26 cellular contexts compared by ENCODE assay signal in genomic region chr9:29691145-29691544, GRCh38.
"Had no signal": no experiment of that assay in that cellular context is flagged by ENCODE, and none has a peak within 500 bp of the region (broad histone marks: within the 10 kb centered on the region; RNA-seq: fewer than 3 reads in every experiment).

No MANE protein-coding gene starts in this region.

- H3K27me3 Mint-ChIP-seq: activated CD4-positive, alpha-beta memory T cell treated with anti-CD3 and anti-CD28 coated beads for 36 hours; activated CD4-positive, alpha-beta T cell treated with anti-CD3 and anti-CD28 coated beads for 36 hours; activated CD4-positive, alpha-beta T cell treated with anti-CD3 and anti-CD28 coated beads, Interleukin-2, amount 10 ng/mL, durations not matched to agents 24 days and 14 days; activated CD8-positive, alpha-beta memory T cell treated with anti-CD3 and anti-CD28 coated beads, Interleukin-2, amount 10 ng/mL, durations not matched to agents 7 days and 5 days; activated naive CD8-positive, alpha-beta T cell; activated T-cell treated with anti-CD3 and anti-CD28 coated beads, Interleukin-2, amount 50 U/mL, for 24 hours had no signal

- H3K27me3 ChIP-seq: foreskin keratinocyte, gastrocnemius medialis, heart left ventricle had no signal

- H3K4me1 ChIP-seq: foreskin keratinocyte, gastrocnemius medialis, heart left ventricle had no signal

- H3K4me3 ChIP-seq: gastrocnemius medialis, heart left ventricle had no signal

- H3K36me3 ChIP-seq: gastrocnemius medialis, heart left ventricle had no signal

- ATAC-seq: activated CD4-positive, alpha-beta T cell treated with anti-CD3 and anti-CD28 coated beads for 36 hours; activated CD8-positive, alpha-beta memory T cell treated with anti-CD3 and anti-CD28 coated beads, Interleukin-2, amount 10 ng/mL, durations not matched to agents 7 days and 5 days; activated CD8-positive, alpha-beta T cell treated with anti-CD3 and anti-CD28 coated beads, Interleukin-2, amount 10 ng/mL, durations not matched to agents 7 days and 5 days; activated T-cell treated with anti-CD3 and anti-CD28 coated beads, Interleukin-2, amount 50 U/mL, for 72 hours; gastrocnemius medialis; heart left ventricle had no signal

- H3K4me3 Mint-ChIP-seq: activated CD4-positive, alpha-beta memory T cell treated with anti-CD3 and anti-CD28 coated beads for 36 hours; activated CD4-positive, alpha-beta T cell treated with anti-CD3 and anti-CD28 coated beads for 36 hours; activated CD4-positive, alpha-beta T cell treated with anti-CD3 and anti-CD28 coated beads, Interleukin-2, amount 10 ng/mL, durations not matched to agents 24 days and 14 days; activated CD8-positive, alpha-beta memory T cell treated with anti-CD3 and anti-CD28 coated beads, Interleukin-2, amount 10 ng/mL, durations not matched to agents 7 days and 5 days; activated CD8-positive, alpha-beta T cell treated with anti-CD3 and anti-CD28 coated beads, Interleukin-2, amount 10 ng/mL, durations not matched to agents 7 days and 5 days; activated naive CD8-positive, alpha-beta T cell; activated T-cell treated with anti-CD3 and anti-CD28 coated beads, Interleukin-2, amount 50 U/mL, for 24 hours; activated T-cell treated with anti-CD3 and anti-CD28 coated beads, Interleukin-2, amount 50 U/mL, for 72 hours had no signal

- DNase-seq: activated CD4-positive, alpha-beta memory T cell treated with anti-CD3 and anti-CD28 coated beads for 36 hours; activated CD4-positive, alpha-beta T cell treated with anti-CD3 and anti-CD28 coated beads for 36 hours; activated CD4-positive, alpha-beta T cell treated with anti-CD3 and anti-CD28 coated beads, Interleukin-2, amount 10 ng/mL, durations not matched to agents 24 days and 14 days; activated CD4-positive, CD25-positive, alpha-beta regulatory T cell; activated CD4-positive, CD25-positive, alpha-beta regulatory T cell treated with anti-CD3 and anti-CD28 coated beads, Interleukin-2, amount 50 U/mL, for 72 hours; activated CD8-positive, alpha-beta memory T cell treated with anti-CD3 and anti-CD28 coated beads, Interleukin-2, amount 10 ng/mL, durations not matched to agents 7 days and 5 days; activated CD8-positive, alpha-beta memory T cell treated with anti-CD3 and anti-CD28 coated beads, Interleukin-2, amount 50 U/mL, for 4 hours; activated CD8-positive, alpha-beta T cell treated with anti-CD3 and anti-CD28 coated beads, Interleukin-2, amount 10 ng/mL, durations not matched to agents 7 days and 5 days; activated gamma-delta T cell; activated naive CD4-positive, alpha-beta T cell; activated naive CD4-positive, alpha-beta T cell treated with anti-CD3 and anti-CD28 coated beads, Interleukin-2, amount 50 U/mL, for 16 hours; activated T-cell treated with anti-CD3 and anti-CD28 coated beads for 4 hours; activated T-cell treated with anti-CD3 and anti-CD28 coated beads, Interleukin-2, amount 50 U/mL, for 24 hours; activated T-cell treated with anti-CD3 and anti-CD28 coated beads, Interleukin-2, amount 50 U/mL, for 72 hours; amniotic stem cell; cortex of kidney; dermis blood vessel endothelial cell; effector CD8-positive, alpha-beta T cell; foreskin keratinocyte; gastrocnemius medialis; glutamatergic neuron; heart left ventricle; T-helper 2 cell had no signal

- FAIRE-seq: astrocyte, colon had no signal

- H3K27ac ChIP-seq: foreskin keratinocyte, gastrocnemius medialis, heart left ventricle had no signal

- H3K36me3 Mint-ChIP-seq: activated CD4-positive, alpha-beta memory T cell treated with anti-CD3 and anti-CD28 coated beads for 36 hours; activated CD8-positive, alpha-beta memory T cell treated with anti-CD3 and anti-CD28 coated beads, Interleukin-2, amount 10 ng/mL, durations not matched to agents 7 days and 5 days had no signal

- H3K4me1 Mint-ChIP-seq: activated CD4-positive, alpha-beta T cell treated with anti-CD3 and anti-CD28 coated beads for 36 hours; activated CD4-positive, alpha-beta T cell treated with anti-CD3 and anti-CD28 coated beads, Interleukin-2, amount 10 ng/mL, durations not matched to agents 24 days and 14 days; activated CD8-positive, alpha-beta memory T cell treated with anti-CD3 and anti-CD28 coated beads, Interleukin-2, amount 10 ng/mL, durations not matched to agents 7 days and 5 days had no signal

- H3K27ac Mint-ChIP-seq: activated CD4-positive, alpha-beta memory T cell treated with anti-CD3 and anti-CD28 coated beads for 36 hours; activated CD4-positive, alpha-beta T cell treated with anti-CD3 and anti-CD28 coated beads for 36 hours; activated CD4-positive, alpha-beta T cell treated with anti-CD3 and anti-CD28 coated beads, Interleukin-2, amount 10 ng/mL, durations not matched to agents 24 days and 14 days; activated CD8-positive, alpha-beta memory T cell treated with anti-CD3 and anti-CD28 coated beads, Interleukin-2, amount 10 ng/mL, durations not matched to agents 7 days and 5 days; activated CD8-positive, alpha-beta T cell treated with anti-CD3 and anti-CD28 coated beads, Interleukin-2, amount 10 ng/mL, durations not matched to agents 7 days and 5 days; activated naive CD8-positive, alpha-beta T cell; activated T-cell treated with anti-CD3 and anti-CD28 coated beads, Interleukin-2, amount 50 U/mL, for 24 hours; activated T-cell treated with anti-CD3 and anti-CD28 coated beads, Interleukin-2, amount 50 U/mL, for 72 hours had no signal

- H3K9me3 ChIP-seq: gastrocnemius medialis had no signal
